Comparison of ENCODE assay signal across 1 cellular context in the genomic region with DNA sequence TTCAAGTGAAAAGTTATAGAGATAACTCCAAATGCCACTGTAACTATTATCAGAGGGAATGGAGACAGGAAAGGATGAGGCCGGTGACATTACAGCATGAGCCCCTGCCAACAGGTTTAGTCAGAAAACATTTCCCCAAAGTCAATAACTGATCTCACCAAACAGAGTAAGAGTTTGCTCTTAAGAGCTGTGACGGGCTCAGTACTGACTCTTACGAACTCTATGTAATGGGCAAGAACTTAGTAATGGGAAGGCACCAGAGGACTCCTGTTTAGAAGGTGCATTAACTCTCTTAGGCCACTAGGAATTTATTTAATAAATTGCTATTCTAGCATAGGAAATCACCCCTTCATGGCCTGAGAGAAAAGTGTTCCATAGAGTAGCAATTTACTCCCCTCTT.
TF ChIP-seq lines count a peak whose summit lies in the region.

No MANE protein-coding gene starts in this region.

TF ChIP-seq in HepG2, 621 proteins besides CTCF, POLR2A, EP300 and RAD21 (continued from another document):
- TF ChIP-seq, protein P1, sequence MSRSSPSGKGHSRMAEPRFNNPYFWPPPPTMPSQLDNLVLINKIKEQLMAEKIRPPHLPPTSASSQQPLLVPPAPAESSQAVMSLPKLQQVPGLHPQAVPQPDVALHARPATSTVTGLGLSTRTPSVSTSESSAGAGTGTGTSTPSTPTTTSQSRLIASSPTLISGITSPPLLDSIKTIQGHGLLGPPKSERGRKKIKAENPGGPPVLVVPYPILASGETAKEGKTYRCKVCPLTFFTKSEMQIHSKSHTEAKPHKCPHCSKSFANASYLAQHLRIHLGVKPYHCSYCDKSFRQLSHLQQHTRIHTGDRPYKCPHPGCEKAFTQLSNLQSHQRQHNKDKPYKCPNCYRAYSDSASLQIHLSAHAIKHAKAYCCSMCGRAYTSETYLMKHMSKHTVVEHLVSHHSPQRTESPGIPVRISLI (CRISPR knock-in tag; IDR thresholded peaks at IDR 0.05; ENCODE audit: borderline replicate concordance), result no peak
- TF ChIP-seq MEF2D (CRISPR knock-in tag; IDR thresholded peaks at IDR 0.05), result no peak
- TF ChIP-seq, protein P2, sequence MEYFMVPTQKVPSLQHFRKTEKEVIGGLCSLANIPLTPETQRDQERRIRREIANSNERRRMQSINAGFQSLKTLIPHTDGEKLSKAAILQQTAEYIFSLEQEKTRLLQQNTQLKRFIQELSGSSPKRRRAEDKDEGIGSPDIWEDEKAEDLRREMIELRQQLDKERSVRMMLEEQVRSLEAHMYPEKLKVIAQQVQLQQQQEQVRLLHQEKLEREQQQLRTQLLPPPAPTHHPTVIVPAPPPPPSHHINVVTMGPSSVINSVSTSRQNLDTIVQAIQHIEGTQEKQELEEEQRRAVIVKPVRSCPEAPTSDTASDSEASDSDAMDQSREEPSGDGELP (IDR thresholded peaks at IDR 0.05; ENCODE audit: borderline replicate concordance, low read depth), result no peak
- no peak for TF ChIP-seq AGO1 (IDR thresholded peaks at IDR 0.05; ENCODE audit: low read depth, low read length, poor library complexity, severe bottlenecking)
- TF ChIP-seq, protein P3, sequence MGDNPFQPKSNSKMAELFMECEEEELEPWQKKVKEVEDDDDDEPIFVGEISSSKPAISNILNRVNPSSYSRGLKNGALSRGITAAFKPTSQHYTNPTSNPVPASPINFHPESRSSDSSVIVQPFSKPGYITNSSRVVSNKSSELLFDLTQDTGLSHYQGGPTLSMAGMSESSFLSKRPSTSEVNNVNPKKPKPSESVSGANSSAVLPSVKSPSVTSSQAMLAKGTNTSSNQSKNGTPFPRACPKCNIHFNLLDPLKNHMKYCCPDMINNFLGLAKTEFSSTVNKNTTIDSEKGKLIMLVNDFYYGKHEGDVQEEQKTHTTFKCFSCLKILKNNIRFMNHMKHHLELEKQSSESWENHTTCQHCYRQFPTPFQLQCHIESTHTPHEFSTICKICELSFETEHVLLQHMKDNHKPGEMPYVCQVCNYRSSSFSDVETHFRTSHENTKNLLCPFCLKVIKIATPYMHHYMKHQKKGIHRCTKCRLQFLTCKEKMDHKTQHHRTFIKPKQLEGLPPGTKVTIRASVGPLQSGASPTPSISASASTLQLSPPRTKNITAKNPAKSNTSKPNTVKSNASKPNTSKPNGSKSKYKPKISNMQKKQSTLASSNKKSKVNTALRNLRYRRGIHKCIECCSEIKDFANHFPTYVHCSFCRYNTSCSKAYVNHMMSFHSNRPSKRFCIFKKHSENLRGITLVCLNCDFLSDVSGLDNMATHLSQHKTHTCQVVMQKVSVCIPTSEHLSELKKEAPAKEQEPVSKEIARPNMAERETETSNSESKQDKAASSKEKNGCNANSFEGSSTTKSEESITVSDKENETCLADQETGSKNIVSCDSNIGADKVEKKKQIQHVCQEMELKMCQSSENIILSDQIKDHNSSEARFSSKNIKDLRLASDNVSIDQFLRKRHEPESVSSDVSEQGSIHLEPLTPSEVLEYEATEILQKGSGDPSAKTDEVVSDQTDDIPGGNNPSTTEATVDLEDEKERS (CRISPR knock-in tag; IDR thresholded peaks at IDR 0.05), result no peak
- no peak for TF ChIP-seq ZNF235 (CRISPR knock-in tag; IDR thresholded peaks at IDR 0.05; ENCODE audit: borderline replicate concordance)
- no peak for TF ChIP-seq NCOA2 (CRISPR knock-in tag; IDR thresholded peaks at IDR 0.05)
- no peak for TF ChIP-seq ZNF256 (CRISPR knock-in tag; conservative IDR thresholded peaks at IDR 0.05)
- no peak for TF ChIP-seq HNF4G (IDR thresholded peaks at IDR 0.05; ENCODE audit: borderline replicate concordance, low read depth, low read length)
- TF ChIP-seq HNF4G (CRISPR knock-in tag; IDR thresholded peaks at IDR 0.05; ENCODE audit: borderline replicate concordance, low read depth), result no peak
- no peak for TF ChIP-seq FOXO1 (CRISPR knock-in tag; IDR thresholded peaks at IDR 0.05)
